8 cellular contexts compared by ENCODE assay signal in genomic region chr14:31026076-31026394, GRCh38. TPM values are rescaled to one million over a fixed set of nuclear protein-coding genes. Genes with fewer than 3 reads are reported as not detected.
A peak's percentile ranks its signal among the peaks of the same experiment; 100 is the strongest.
DNase-seq lines count a peak whose midpoint lies in the region; ATAC-seq and TF ChIP-seq lines count a peak whose summit lies in the region.

Gene STRN3 (minus strand): TSS chr14:31026379. CDS start chr14:31026185, 194 bp downstream.

- H4K20me1 ChIP-seq in DND-41 (ENCODE audit: insufficient read depth, low read length): peaks cover 21% of the 10 kb centered on the region; the same call in 1 of the 2 replicates

- H3K9me3 ChIP-seq in DND-41 (ENCODE audit: insufficient read depth, low read length, severe bottlenecking) (no peaks in the 10 kb centered on the region), MG63 (no peaks in the 10 kb centered on the region), ectodermal cell (ENCODE audit: control insufficient read depth, low read length) (no peaks in the 10 kb centered on the region), muscle layer of colon (ENCODE audit: low read length) (no peaks in the 10 kb centered on the region)

- no peak for ATAC-seq in DND-41 (ENCODE audit: insufficient read depth, low read depth)
- ATAC-seq in GM21515 (IDR thresholded peaks at IDR 0.05; ENCODE audit: unreplicated experiment): no peak

- peak within 1 kb of the TSS; percentile 85 for H3K27ac ChIP-seq in DND-41 (ENCODE audit: low read length)
- peak within 1 kb of the TSS; percentile 91 for H3K27ac ChIP-seq in ectodermal cell (ENCODE audit: insufficient read depth, low read depth, low read length, poor library complexity, severe bottlenecking)
- peak within 1 kb of the TSS; percentile 96 for H3K27ac ChIP-seq in muscle layer of colon (ENCODE audit: low read depth, low read length)

- H3K79me2 ChIP-seq in DND-41 (ENCODE audit: insufficient read depth, low read length): peaks cover 56% of the 10 kb centered on the region

- no peak for DNase-seq in DND-41
- no peak for DNase-seq in MG63
- DNase-seq in SKM-1 (lab: John Stamatoyannopoulos, UW; ENCODE audit: unreplicated experiment): no peak
- no peak for DNase-seq in LoVo (ENCODE audit: low spot score)
- no peak for DNase-seq in NAMALWA (ENCODE audit: low spot score)

- peaks cover 18% of the 10 kb centered on the region for H3K36me3 ChIP-seq in DND-41 (ENCODE audit: insufficient read depth, low read length)
- H3K36me3 ChIP-seq in MG63: peaks cover 5% of the 10 kb centered on the region
- peaks cover 3% of the 10 kb centered on the region for H3K36me3 ChIP-seq in ectodermal cell (ENCODE audit: control insufficient read depth, insufficient read depth, low read length)
- H3K36me3 ChIP-seq in muscle layer of colon (ENCODE audit: insufficient read depth, low read length): no peaks in the 10 kb centered on the region

- H3K27me3 ChIP-seq in DND-41 (ENCODE audit: insufficient read depth, low read length, poor library complexity): no peaks in the 10 kb centered on the region
- H3K27me3 ChIP-seq in MG63: no peaks in the 10 kb centered on the region
- H3K27me3 ChIP-seq in ectodermal cell (ENCODE audit: control insufficient read depth, insufficient read depth, low read length, poor library complexity, severe bottlenecking): no peaks in the 10 kb centered on the region
- no peaks in the 10 kb centered on the region for H3K27me3 ChIP-seq in muscle layer of colon (ENCODE audit: control insufficient read depth in 1 of 2, insufficient read depth in 2 of 2, low read length in 2 of 2)

- H2AFZ ChIP-seq in DND-41 (ENCODE audit: low read depth, low read length): peak within 1 kb of the TSS; percentile 83

- 0 to 1% methylated on average over 25 to 28 of the region's 29 CpGs for WGBS in ectodermal cell, 2 experiments

- peak within 1 kb of the TSS; percentile 94 for H3K4me2 ChIP-seq in DND-41 (ENCODE audit: insufficient read depth, low read length)

- peaks cover 36% of the 10 kb centered on the region for H3K4me1 ChIP-seq in DND-41 (ENCODE audit: insufficient read depth, low read length)
- H3K4me1 ChIP-seq in ectodermal cell (ENCODE audit: control insufficient read depth, insufficient read depth, low read length): peaks cover 6% of the 10 kb centered on the region
- peaks cover 18% of the 10 kb centered on the region for H3K4me1 ChIP-seq in muscle layer of colon (ENCODE audit: insufficient read depth, low read length)

- H3K4me3 ChIP-seq in DND-41 (ENCODE audit: low read depth in 1 of 2, low read length in 2 of 2) (peak within 1 kb of the TSS; percentile 85 to 91), MG63 (peak within 1 kb of the TSS; percentile 69), ectodermal cell (ENCODE audit: insufficient read depth, low read depth, low read length) (peak within 1 kb of the TSS; percentile 97), muscle layer of colon (ENCODE audit: low read depth in 1 of 2, low read length in 2 of 2) (peak within 1 kb of the TSS; percentile 89 to 92)

- H3K9ac ChIP-seq in DND-41 (ENCODE audit: low read depth, low read length) (peak within 1 kb of the TSS; percentile 100), muscle layer of colon (ENCODE audit: low read length) (peak within 1 kb of the TSS; percentile 87)

- TF ChIP-seq CTCF in DND-41 (IDR thresholded peaks at IDR 0.05; ENCODE audit: borderline replicate concordance, extremely low read depth, low read length, poor library complexity, severe bottlenecking): no peak

RNA-seq across cellular contexts. Expression of gene STRN3, which starts in this region (rescaled TPM):
- total RNA-seq in MG63 (2014; rRNA removed; shearing (Covaris generic); ENCODE audit: low replicate concordance): 17.7 and 20.4 TPM in 2 replicates
- 48.0 TPM for polyA plus RNA-seq in ectodermal cell (2013, experiment 1 of 4)
- polyA plus RNA-seq in ectodermal cell (2013, experiment 2 of 4): 51.1 TPM
- polyA plus RNA-seq in ectodermal cell (2013, experiment 3 of 4): 38.1 TPM
- polyA plus RNA-seq in ectodermal cell (2013, experiment 4 of 4): 41.2 TPM
